Comparison of ENCODE assay signal across 33 cellular contexts in the genomic region with DNA sequence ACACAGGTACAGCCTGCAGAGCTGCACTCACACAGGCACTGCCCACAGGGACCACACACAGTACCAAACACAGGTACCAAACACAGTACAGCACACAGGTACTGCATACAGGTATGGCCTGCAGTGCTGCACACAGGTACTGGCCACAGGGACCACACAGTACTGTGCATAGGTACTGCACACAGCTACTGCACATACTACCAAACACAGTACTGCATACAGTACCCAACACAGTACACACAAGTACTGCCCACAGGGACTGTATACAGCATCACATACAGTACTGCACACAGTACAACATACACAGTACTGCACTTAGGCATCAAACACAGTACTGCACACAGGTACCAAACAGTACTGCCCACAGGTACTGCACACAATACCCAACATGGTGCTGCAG.
"Had no signal": no experiment of that assay in that cellular context is flagged by ENCODE, and none has a peak within 500 bp of the region (broad histone marks: within the 10 kb centered on the region; RNA-seq: fewer than 3 reads in every experiment).

No MANE protein-coding gene starts in this region.

- H3K9me3 Mint-ChIP-seq: activated CD4-positive, alpha-beta memory T cell treated with anti-CD3 and anti-CD28 coated beads, Interleukin-2, amount 10 ng/mL, durations not matched to agents 7 days and 5 days; activated naive CD8-positive, alpha-beta T cell treated with anti-CD3 and anti-CD28 coated beads, Interleukin-2, amount 10 ng/mL, durations not matched to agents 7 days and 5 days; IgD-negative memory B cell; T-helper 1 cell treated with Interleukin-12 subunit alpha and Interleukin-12 subunit beta and Interleukin-4 antibody, amounts not matched to agents 30 μg/mL and 1 μg/mL, for 36 hours; T-helper 2 cell treated with Interferon-gamma antibody and Interleukin-4, amounts not matched to agents 5 μg/mL and 100 μg/mL, for 36 hours had no signal

- H3K4me2 ChIP-seq: SK-N-SH had no signal

- H3K9ac ChIP-seq: SK-N-SH had no signal

- ATAC-seq: activated CD4-positive, alpha-beta T cell treated with anti-CD3 and anti-CD28 coated beads for 36 hours; activated CD4-positive, CD25-positive, alpha-beta regulatory T cell treated with anti-CD3 and anti-CD28 coated beads, Interleukin-2, amount 50 U/mL, for 24 hours; activated CD8-positive, alpha-beta memory T cell treated with anti-CD3 and anti-CD28 coated beads, Interleukin-2, amount 10 ng/mL, durations not matched to agents 7 days and 5 days; Panc1 had no signal

- H3K4me3 ChIP-seq: adrenal gland, SJSA1 had no signal

- H3K27ac Mint-ChIP-seq: activated CD4-positive, alpha-beta memory T cell treated with anti-CD3 and anti-CD28 coated beads, Interleukin-2, amount 10 ng/mL, durations not matched to agents 7 days and 5 days; activated CD4-positive, alpha-beta T cell treated with anti-CD3 and anti-CD28 coated beads for 36 hours; activated CD8-positive, alpha-beta memory T cell treated with anti-CD3 and anti-CD28 coated beads, Interleukin-2, amount 10 ng/mL, durations not matched to agents 7 days and 5 days; activated naive CD8-positive, alpha-beta T cell treated with anti-CD3 and anti-CD28 coated beads, Interleukin-2, amount 10 ng/mL, durations not matched to agents 7 days and 5 days; brain; IgD-negative memory B cell; T-helper 1 cell treated with Interleukin-12 subunit alpha and Interleukin-12 subunit beta and Interleukin-4 antibody, amounts not matched to agents 30 μg/mL and 1 μg/mL, for 36 hours; T-helper 2 cell treated with Interferon-gamma antibody and Interleukin-4, amounts not matched to agents 5 μg/mL and 100 μg/mL, for 36 hours had no signal

- H3K27ac ChIP-seq: adrenal gland, SJSA1 had no signal

- FAIRE-seq: TTC549 had no signal

- H3K27me3 ChIP-seq: adrenal gland, SJSA1 had no signal

- H3K9me3 ChIP-seq: adrenal gland, SJSA1, SK-N-SH had no signal

- DNase-seq: activated CD4-positive, alpha-beta memory T cell treated with anti-CD3 and anti-CD28 coated beads, Interleukin-2, amount 10 ng/mL, durations not matched to agents 7 days and 5 days; activated CD4-positive, alpha-beta T cell treated with anti-CD3 and anti-CD28 coated beads for 36 hours; activated CD8-positive, alpha-beta memory T cell treated with anti-CD3 and anti-CD28 coated beads for 24 hours; activated CD8-positive, alpha-beta memory T cell treated with anti-CD3 and anti-CD28 coated beads, Interleukin-2, amount 10 ng/mL, durations not matched to agents 7 days and 5 days; activated CD8-positive, alpha-beta memory T cell treated with anti-CD3 and anti-CD28 coated beads, Interleukin-2, amount 50 U/mL, for 48 hours; activated effector memory CD4-positive, alpha-beta T cell treated with Interleukin-2 at 50 U/mL for 16 hours; activated naive CD4-positive, alpha-beta T cell treated with anti-CD3 and anti-CD28 coated beads, Interleukin-2, amount 50 U/mL, for 16 hours; activated naive CD8-positive, alpha-beta T cell treated with anti-CD3 and anti-CD28 coated beads, Interleukin-2, amount 10 ng/mL, durations not matched to agents 7 days and 5 days; activated T-cell treated with anti-CD3 and anti-CD28 coated beads, Interleukin-2, amount 50 U/mL, for 48 hours; adrenal gland; caudate nucleus; Karpas-422; KBM-7; NCI-H1048; NCI-H1105 treated with DMSO at 0.1 percent for 48 hours; NCI-H1436; NCI-H1694; NCI-H1930; NCI-H2081 treated with DMSO at 0.1 percent for 48 hours; NCI-H226; NCI-H446 treated with DMSO at 0.1 percent for 48 hours; NCI-H524; NCI-H69; SHP77; SK-N-SH had no signal

- H3K27me3 Mint-ChIP-seq: activated CD4-positive, alpha-beta memory T cell treated with anti-CD3 and anti-CD28 coated beads, Interleukin-2, amount 10 ng/mL, durations not matched to agents 7 days and 5 days; activated CD4-positive, alpha-beta T cell treated with anti-CD3 and anti-CD28 coated beads for 36 hours; activated CD8-positive, alpha-beta memory T cell treated with anti-CD3 and anti-CD28 coated beads, Interleukin-2, amount 10 ng/mL, durations not matched to agents 7 days and 5 days; activated naive CD8-positive, alpha-beta T cell treated with anti-CD3 and anti-CD28 coated beads, Interleukin-2, amount 10 ng/mL, durations not matched to agents 7 days and 5 days; brain; IgD-negative memory B cell had no signal

- H3K4me1 Mint-ChIP-seq: activated CD4-positive, alpha-beta memory T cell treated with anti-CD3 and anti-CD28 coated beads, Interleukin-2, amount 10 ng/mL, durations not matched to agents 7 days and 5 days; activated CD4-positive, alpha-beta T cell treated with anti-CD3 and anti-CD28 coated beads for 36 hours; activated CD8-positive, alpha-beta memory T cell treated with anti-CD3 and anti-CD28 coated beads, Interleukin-2, amount 10 ng/mL, durations not matched to agents 7 days and 5 days; activated naive CD8-positive, alpha-beta T cell treated with anti-CD3 and anti-CD28 coated beads, Interleukin-2, amount 10 ng/mL, durations not matched to agents 7 days and 5 days; brain; IgD-negative memory B cell had no signal

- H3K4me1 ChIP-seq: adrenal gland, SJSA1 had no signal

- H3K4me3 Mint-ChIP-seq: activated CD4-positive, alpha-beta memory T cell treated with anti-CD3 and anti-CD28 coated beads, Interleukin-2, amount 10 ng/mL, durations not matched to agents 7 days and 5 days; activated CD4-positive, alpha-beta T cell treated with anti-CD3 and anti-CD28 coated beads for 36 hours; activated CD8-positive, alpha-beta memory T cell treated with anti-CD3 and anti-CD28 coated beads, Interleukin-2, amount 10 ng/mL, durations not matched to agents 7 days and 5 days; activated naive CD8-positive, alpha-beta T cell treated with anti-CD3 and anti-CD28 coated beads, Interleukin-2, amount 10 ng/mL, durations not matched to agents 7 days and 5 days; brain; IgD-negative memory B cell; T-helper 1 cell treated with Interleukin-12 subunit alpha and Interleukin-12 subunit beta and Interleukin-4 antibody, amounts not matched to agents 30 μg/mL and 1 μg/mL, for 36 hours; T-helper 2 cell treated with Interferon-gamma antibody and Interleukin-4, amounts not matched to agents 5 μg/mL and 100 μg/mL, for 36 hours had no signal
